Comparison of ENCODE assay signal across 1 cellular context in genomic region chr1:207103892-207104373, GRCh38.
TF ChIP-seq lines count a peak whose summit lies in the region.

Gene C4BPA (plus strand): TSS chr1:207104233. CDS start chr1:207113026, 8,793 bp downstream.

TF ChIP-seq in HepG2, 621 proteins besides CTCF, POLR2A, EP300 and RAD21 (continued from another document and continues in another):
- TF ChIP-seq NFAT5 (CRISPR knock-in tag; IDR thresholded peaks at IDR 0.05) (no peak), HHEX (CRISPR knock-in tag; IDR thresholded peaks at IDR 0.05) (no peak), ARID2 (CRISPR knock-in tag; IDR thresholded peaks at IDR 0.05; ENCODE audit: borderline replicate concordance) (no peak), HES4 (CRISPR knock-in tag; IDR thresholded peaks at IDR 0.05; ENCODE audit: borderline replicate concordance) (no peak), CREB1 (IDR thresholded peaks at IDR 0.05) (no peak), CREB1 (CRISPR knock-in tag; IDR thresholded peaks at IDR 0.05) (no peak; the same call in 1 of the 2 replicates), THAP9 (CRISPR knock-in tag; IDR thresholded peaks at IDR 0.05; ENCODE audit: borderline replicate concordance) (no peak), ZNF792 (CRISPR knock-in tag; IDR thresholded peaks at IDR 0.05) (peak; percentile 66; the same call in 1 of the 2 replicates), HNRNPK (IDR thresholded peaks at IDR 0.05; ENCODE audit: low read depth, low read length, poor library complexity, severe bottlenecking) (no peak), REST (IDR thresholded peaks at IDR 0.05; ENCODE audit: borderline replicate concordance in 1 of 2, low read depth in 1 of 2, low read length in 2 of 2) (no peak), ZNF317 (CRISPR knock-in tag; IDR thresholded peaks at IDR 0.05) (0 out of 2 replicates have a peak, but pooled peaks have one; percentile 38), STAG1 (CRISPR knock-in tag; IDR thresholded peaks at IDR 0.05) (no peak), MNT (IDR thresholded peaks at IDR 0.05) (no peak), THAP7 (CRISPR knock-in tag; IDR thresholded peaks at IDR 0.05) (no peak), SOX5 (CRISPR knock-in tag; IDR thresholded peaks at IDR 0.05; ENCODE audit: borderline replicate concordance) (peak; percentile 82), REL (CRISPR knock-in tag; conservative IDR thresholded peaks at IDR 0.05) (no peak), ZFP41 (CRISPR knock-in tag; IDR thresholded peaks at IDR 0.05; ENCODE audit: borderline replicate concordance) (no peak), MED8 (CRISPR knock-in tag; IDR thresholded peaks at IDR 0.05; ENCODE audit: insufficient replicate concordance) (no peak), SKI (IDR thresholded peaks at IDR 0.05; ENCODE audit: partially characterized antibody) (no peak), MXD4 (CRISPR knock-in tag; IDR thresholded peaks at IDR 0.05) (no peak), MIXL1 (CRISPR knock-in tag; IDR thresholded peaks at IDR 0.05) (peak; percentile 74; the same call in 1 of the 2 replicates), CC2D1A (CRISPR knock-in tag; IDR thresholded peaks at IDR 0.05) (no peak), RARA (CRISPR knock-in tag; IDR thresholded peaks at IDR 0.05) (peak; percentile 64), ZNF597 (CRISPR knock-in tag; IDR thresholded peaks at IDR 0.05) (no peak), ZNF280D (CRISPR knock-in tag; IDR thresholded peaks at IDR 0.05) (no peak), EED (CRISPR knock-in tag; IDR thresholded peaks at IDR 0.05) (no peak), NFIC (IDR thresholded peaks at IDR 0.05; ENCODE audit: low read length) (no peak), DR1 (CRISPR knock-in tag; IDR thresholded peaks at IDR 0.05) (no peak), TERF1 (CRISPR knock-in tag; IDR thresholded peaks at IDR 0.05) (no peak), ERF (CRISPR knock-in tag; IDR thresholded peaks at IDR 0.05) (peak; percentile 45; the same call in 1 of the 2 replicates), ATF6 (CRISPR knock-in tag; conservative IDR thresholded peaks at IDR 0.05) (no peak), ZBTB44 (CRISPR knock-in tag; IDR thresholded peaks at IDR 0.05) (no peak), NFATC3 (CRISPR knock-in tag; IDR thresholded peaks at IDR 0.05) (no peak)
